Comparison of ENCODE assay signal across 34 cellular contexts in the genomic region with DNA sequence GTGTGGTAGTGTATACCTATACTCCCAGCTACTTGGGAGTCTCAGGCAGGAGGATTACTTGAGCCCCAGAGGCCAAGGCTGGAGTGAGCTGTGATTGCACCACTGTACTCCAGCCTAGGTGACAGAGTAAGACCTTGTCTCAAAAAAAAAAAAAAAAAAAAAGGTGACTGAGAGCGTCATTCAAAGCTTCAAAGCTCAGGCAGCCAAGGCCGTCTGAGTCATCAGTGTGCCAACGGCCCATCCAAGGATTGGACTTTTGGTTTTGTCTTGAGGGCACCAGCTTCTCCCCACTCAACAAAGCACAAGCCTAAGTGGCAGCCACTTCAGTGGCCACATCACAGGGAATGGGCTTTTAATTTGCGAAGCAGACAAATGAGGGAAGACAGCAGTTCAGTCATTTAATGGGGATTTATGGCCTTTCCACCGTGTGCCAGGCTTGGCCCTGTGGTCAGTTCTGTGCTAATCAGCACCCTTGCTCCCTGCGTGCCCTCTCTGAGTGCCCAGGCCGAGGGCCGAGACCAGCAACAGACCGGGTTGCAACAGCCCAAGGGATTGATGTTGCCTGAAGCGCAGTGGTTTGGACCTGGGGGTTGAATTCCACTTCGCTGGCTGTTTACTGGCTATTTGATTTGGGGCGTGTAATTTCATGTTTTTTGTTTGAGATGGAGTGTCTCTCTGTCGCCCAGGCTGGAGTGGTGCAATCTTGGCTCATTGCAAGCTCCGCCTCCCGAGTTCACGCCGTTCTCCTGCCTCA. TPM values are rescaled to one million over a fixed set of nuclear protein-coding genes. Genes with fewer than 3 reads are reported as not detected.
DNase-seq lines count a peak whose midpoint lies in the region; ATAC-seq and TF ChIP-seq lines count a peak whose summit lies in the region.
"Had no signal": no experiment of that assay in that cellular context is flagged by ENCODE, and none has a peak within 500 bp of the region (broad histone marks: within the 10 kb centered on the region; RNA-seq: fewer than 3 reads in every experiment).

No MANE protein-coding gene starts in this region.

- ATAC-seq in stimulated activated effector memory CD8-positive, alpha-beta T cell treated with anti-CD3 and anti-CD28 coated beads, Interleukin-12 subunit alpha, Interleukin-12 subunit beta, amount 100 ng/mL, for 72 hours = no peak
- ATAC-seq: activated naive CD8-positive, alpha-beta T cell treated with anti-CD3 and anti-CD28 coated beads, Interleukin-2, amount 50 U/mL, for 24 hours; K562; naive thymus-derived CD8-positive, alpha-beta T cell had no signal

- BruUV-seq in Calu3 (replicated peaks; lab: Mats Ljungman, UMichigan) (no TSS peak), A673 (replicated peaks; lab: Mats Ljungman, UMichigan) (no TSS peak)

- H3K36me3 Mint-ChIP-seq in Calu3 (ENCODE audit: insufficient read depth, unreplicated experiment) = peaks cover 18% of the 10 kb centered on the region
- no peaks in the 10 kb centered on the region for H3K36me3 Mint-ChIP-seq in nephron progenitor cell (ENCODE audit: low read depth)
- no peaks in the 10 kb centered on the region for H3K36me3 Mint-ChIP-seq in stimulated activated effector memory CD8-positive, alpha-beta T cell treated with anti-CD3 and anti-CD28 coated beads, Interleukin-12 subunit alpha, Interleukin-12 subunit beta, amount 100 ng/mL, for 72 hours
- H3K36me3 Mint-ChIP-seq: immature natural killer cell, type B pancreatic cell had no signal

- H3K9me3 Mint-ChIP-seq in Calu3 (ENCODE audit: low read depth, unreplicated experiment) (no peaks in the 10 kb centered on the region), nephron progenitor cell (no peaks in the 10 kb centered on the region)
- no peaks in the 10 kb centered on the region for H3K9me3 Mint-ChIP-seq in stimulated activated effector memory CD8-positive, alpha-beta T cell treated with anti-CD3 and anti-CD28 coated beads, Interleukin-12 subunit alpha, Interleukin-12 subunit beta, amount 100 ng/mL, for 72 hours
- H3K9me3 Mint-ChIP-seq: activated naive CD8-positive, alpha-beta T cell treated with anti-CD3 and anti-CD28 coated beads, Interleukin-2, amount 50 U/mL, for 24 hours; immature natural killer cell; naive thymus-derived CD8-positive, alpha-beta T cell; type B pancreatic cell had no signal

- no peak for TF ChIP-seq POLR2A in esophagus squamous epithelium (IDR thresholded peaks at IDR 0.05)

- H3K4me1 Mint-ChIP-seq in Calu3 (ENCODE audit: low read depth, unreplicated experiment) = peaks cover 53% of the 10 kb centered on the region
- H3K4me1 Mint-ChIP-seq in nephron progenitor cell = peaks cover 12% of the 10 kb centered on the region
- H3K4me1 Mint-ChIP-seq in stimulated activated effector memory CD8-positive, alpha-beta T cell treated with anti-CD3 and anti-CD28 coated beads, Interleukin-12 subunit alpha, Interleukin-12 subunit beta, amount 100 ng/mL, for 72 hours = peaks cover 9% of the 10 kb centered on the region

- DNase-seq in Calu3 (peak; percentile 21), RWPE1 (ENCODE audit: low spot score) (no peak), esophagus squamous epithelium (lab: John Stamatoyannopoulos, UW) (no peak), nephron progenitor cell (no peak), A673 (ENCODE audit: low spot score) (no peak), NOMO-1 treated with dmso at 0.1 percent for 144 hours (lab: John Stamatoyannopoulos, UW; ENCODE audit: unreplicated experiment) (no peak), NCI-H69 (lab: John Stamatoyannopoulos, UW) (no peak)
- DNase-seq in stimulated activated effector memory CD8-positive, alpha-beta T cell treated with anti-CD3 and anti-CD28 coated beads, Interleukin-12 subunit alpha, Interleukin-12 subunit beta, amount 100 ng/mL, for 72 hours (ENCODE audit: low spot score in 2 of 2) = no peak
- DNase-seq: activated CD4-positive, alpha-beta T cell treated with anti-CD3 and anti-CD28 coated beads for 48 hours; activated gamma-delta T cell treated with Interleukin-2 at 50 U/mL for 16 hours; activated naive CD8-positive, alpha-beta T cell treated with anti-CD3 and anti-CD28 coated beads, Interleukin-2, amount 50 U/mL, for 24 hours; activated T-cell treated with anti-CD3 and anti-CD28 coated beads, Interleukin-2, amount 50 U/mL, for 1 hour; COR-L47; effector CD8-positive, alpha-beta T cell; erythroblast; H7; hippocampal formation; immature natural killer cell; midbrain; MM.1S; naive thymus-derived CD8-positive, alpha-beta T cell; NCI-H1436; NCI-H2081 treated with DMSO at 0.1 percent for 48 hours; ovary; PC-9; SHP77; spleen; stimulated activated CD4-positive, alpha-beta T cell treated with anti-CD3 and anti-CD28 coated beads, Interleukin-2, amount 100 ng/mL, for 48 hours had no signal

- H3K27me3 Mint-ChIP-seq in Calu3 (ENCODE audit: unreplicated experiment) (no peaks in the 10 kb centered on the region), nephron progenitor cell (ENCODE audit: low read depth, poor library complexity) (no peaks in the 10 kb centered on the region)
- H3K27me3 Mint-ChIP-seq: naive thymus-derived CD8-positive, alpha-beta T cell; type B pancreatic cell had no signal

- H3K27ac Mint-ChIP-seq in Calu3 (ENCODE audit: unreplicated experiment) (no peak overlapping the region), nephron progenitor cell (peak overlapping the region; percentile 36)
- no peak overlapping the region for H3K27ac Mint-ChIP-seq in stimulated activated effector memory CD8-positive, alpha-beta T cell treated with anti-CD3 and anti-CD28 coated beads, Interleukin-12 subunit alpha, Interleukin-12 subunit beta, amount 100 ng/mL, for 72 hours
- H3K27ac Mint-ChIP-seq: activated naive CD8-positive, alpha-beta T cell treated with anti-CD3 and anti-CD28 coated beads, Interleukin-2, amount 50 U/mL, for 24 hours; type B pancreatic cell had no signal

- H3K36me3 ChIP-seq in esophagus squamous epithelium = peaks cover 4 to 43% (median 12%) of the 10 kb centered on the region in 3 donors
- no peaks in the 10 kb centered on the region for H3K36me3 ChIP-seq in A673 (ENCODE audit: insufficient read depth, low read length, poor library complexity, severe bottlenecking)
- H3K36me3 ChIP-seq: ovary had no signal

- H3K4me1 ChIP-seq in esophagus squamous epithelium = peaks cover 19 to 64% (median 27%) of the 10 kb centered on the region in 3 donors
- no peaks in the 10 kb centered on the region for H3K4me1 ChIP-seq in A673 (ENCODE audit: insufficient read depth, low read length, poor library complexity, severe bottlenecking)
- H3K4me1 ChIP-seq: spleen had no signal

- H3K27me3 ChIP-seq in esophagus squamous epithelium (no peaks in the 10 kb centered on the region), A673 (replicated peaks; ENCODE audit: insufficient read depth, low read depth, low read length, poor library complexity) (no peaks in the 10 kb centered on the region)
- H3K27me3 ChIP-seq: ovary, spleen had no signal

- 47 to 55% methylated on average over 14 to 16 of the region's 17 CpGs for WGBS in esophagus squamous epithelium, 2 donors

- CTCF ChIA-PET in Calu3 (lab: Charles Lee) = interaction anchor here (0.6 to 2.7 kb wide), 5 partner anchors 35 to 88 kb away, joined by 3 to 15 read pairs (median 4); no protein-coding TSS in a partner anchor
- CTCF ChIA-PET in RWPE1 (lab: Yijun Ruan, JAX) = interaction anchor here (1.1 kb wide), 1 partner anchor 112 kb away, joined by 5 read pairs; no protein-coding TSS in a partner anchor
- CTCF ChIA-PET in A673 (lab: Charles Lee) = no interaction called here

- no peak for TF ChIP-seq CTCF in Calu3 (IDR thresholded peaks at IDR 0.05; ENCODE audit: unreplicated experiment)
- TF ChIP-seq CTCF in RWPE1 (conservative IDR thresholded peaks at IDR 0.05; ENCODE audit: low read depth) = no peak
- no peak for TF ChIP-seq CTCF in esophagus squamous epithelium (IDR thresholded peaks at IDR 0.05)
- no peak for TF ChIP-seq CTCF in nephron progenitor cell (IDR thresholded peaks at IDR 0.05)
- TF ChIP-seq CTCF in A673 (conservative IDR thresholded peaks at IDR 0.05; ENCODE audit: low read depth, low read length) = no peak

- no peak overlapping the region for H3K4me3 Mint-ChIP-seq in Calu3 (ENCODE audit: low read depth, unreplicated experiment)
- H3K4me3 Mint-ChIP-seq in nephron progenitor cell = no peak overlapping the region
- no peak overlapping the region for H3K4me3 Mint-ChIP-seq in stimulated activated effector memory CD8-positive, alpha-beta T cell treated with anti-CD3 and anti-CD28 coated beads, Interleukin-12 subunit alpha, Interleukin-12 subunit beta, amount 100 ng/mL, for 72 hours
- H3K4me3 Mint-ChIP-seq: activated naive CD8-positive, alpha-beta T cell treated with anti-CD3 and anti-CD28 coated beads, Interleukin-2, amount 50 U/mL, for 24 hours; immature natural killer cell; naive thymus-derived CD8-positive, alpha-beta T cell; type B pancreatic cell had no signal

- H3K9me3 ChIP-seq in esophagus squamous epithelium (no peaks in the 10 kb centered on the region), A673 (ENCODE audit: low read depth, low read length, poor library complexity, severe bottlenecking) (no peaks in the 10 kb centered on the region)
- H3K9me3 ChIP-seq: ovary, spleen had no signal

- intact Hi-C loops in Calu3 (cut with micrococcal nuclease; ENCODE audit: unreplicated experiment) = loop anchor here (5.0 kb wide), 1 partner anchor 57 kb away; no protein-coding TSS in a partner anchor
- intact Hi-C loops in esophagus squamous epithelium (cut with DNase I) = loop anchor here (10.0 kb wide), 1 partner anchor 55 kb away; no protein-coding TSS in a partner anchor
- intact Hi-C loops in A673 (cut with micrococcal nuclease; ENCODE audit: unreplicated experiment) = no loop called here

- no peak overlapping the region for H3K4me3 ChIP-seq in esophagus squamous epithelium
- H3K4me3 ChIP-seq in A673 (ENCODE audit: low read depth, low read length, poor library complexity, severe bottlenecking) = no peak overlapping the region
- H3K4me3 ChIP-seq: K562, ovary, PC-9, spleen had no signal

- POLR2A ChIA-PET in RWPE1 (lab: Yijun Ruan, JAX; ENCODE audit: low non-redundant PET) (no interaction called here), A673 (lab: Charles Lee; ENCODE audit: low non-redundant PET) (no interaction called here)

- H3K27ac ChIP-seq in RWPE1 (peak overlapping the region; percentile 81), esophagus squamous epithelium (peak overlapping the region; percentile 39 to 88 (median 68)), A673 (ENCODE audit: low read depth, low read length, poor library complexity, severe bottlenecking) (no peak overlapping the region)
- H3K27ac ChIP-seq: ovary, PC-9, spleen had no signal

RNA-seq across cellular contexts. Expression of gene CRYBB3, which starts 30.2 kb away (rescaled TPM):
- total RNA-seq in Calu3 (2022) = 1.4 and 1.8 TPM in 2 replicates
- total RNA-seq in esophagus squamous epithelium = not detected
- total RNA-seq in A673 (2021) = 0.37 TPM in 1 of 2 replicates, not detected in the other
- total RNA-seq: frontal cortex; HT1080; K562; naive thymus-derived CD8-positive, alpha-beta T cell; NCI-H460; spleen had no signal

RNA-seq across cellular contexts. Expression of gene CRYBB2, which starts 50.0 kb away (rescaled TPM):
- total RNA-seq in Calu3 (2022) (0.42 TPM in 1 of 2 replicates, not detected in the other), esophagus squamous epithelium (not detected), A673 (2021) (0.39 TPM in 1 of 2 replicates, not detected in the other)
- total RNA-seq: activated CD8-positive, alpha-beta memory T cell treated with anti-CD3 and anti-CD28 coated beads for 36 hours; frontal cortex; HT1080; K562; naive thymus-derived CD8-positive, alpha-beta T cell; NCI-H460 had no signal
